Comparison of ENCODE assay signal across 1 cellular context in the genomic region with DNA sequence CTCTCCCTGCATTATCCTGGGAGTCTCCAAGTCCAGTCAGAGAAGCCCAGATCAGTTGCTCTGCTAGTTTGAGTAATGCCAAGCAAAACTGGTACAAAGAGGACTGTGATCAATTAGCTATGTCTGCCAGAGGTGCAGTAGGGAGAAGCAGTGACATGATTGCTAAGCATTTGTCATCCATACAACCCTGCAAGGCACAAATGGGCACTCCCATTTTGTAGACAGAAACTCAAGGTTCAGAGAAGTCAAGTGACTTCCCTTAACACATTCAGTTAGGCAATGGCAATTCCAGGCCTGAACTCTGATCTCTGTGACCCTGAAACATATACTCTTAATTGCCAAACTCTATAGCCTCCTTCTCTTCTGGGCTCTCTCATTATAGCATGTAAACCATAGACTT.
TF ChIP-seq lines count a peak whose summit lies in the region.

No MANE protein-coding gene starts in this region.

TF ChIP-seq in IMR-90, 13 proteins besides CTCF, POLR2A, EP300 and RAD21 (continued from another document):
- TF ChIP-seq, protein P1, sequence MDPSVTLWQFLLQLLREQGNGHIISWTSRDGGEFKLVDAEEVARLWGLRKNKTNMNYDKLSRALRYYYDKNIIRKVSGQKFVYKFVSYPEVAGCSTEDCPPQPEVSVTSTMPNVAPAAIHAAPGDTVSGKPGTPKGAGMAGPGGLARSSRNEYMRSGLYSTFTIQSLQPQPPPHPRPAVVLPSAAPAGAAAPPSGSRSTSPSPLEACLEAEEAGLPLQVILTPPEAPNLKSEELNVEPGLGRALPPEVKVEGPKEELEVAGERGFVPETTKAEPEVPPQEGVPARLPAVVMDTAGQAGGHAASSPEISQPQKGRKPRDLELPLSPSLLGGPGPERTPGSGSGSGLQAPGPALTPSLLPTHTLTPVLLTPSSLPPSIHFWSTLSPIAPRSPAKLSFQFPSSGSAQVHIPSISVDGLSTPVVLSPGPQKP (IDR thresholded peaks at IDR 0.05; ENCODE audit: borderline replicate concordance, low read depth, low read length), result no peak
- no peak for TF ChIP-seq CHD1 (IDR thresholded peaks at IDR 0.05; ENCODE audit: low read depth, low read length)
- no peak for TF ChIP-seq MAFK (IDR thresholded peaks at IDR 0.05; ENCODE audit: low read depth, low read length)
